Comparison of ENCODE assay signal across 9 cellular contexts in genomic region chr1:183618202-183618601, GRCh38. TPM values are rescaled to one million over a fixed set of nuclear protein-coding genes. Genes with fewer than 3 reads are reported as not detected.
"Had no signal": no experiment of that assay in that cellular context is flagged by ENCODE, and none has a peak within 500 bp of the region (broad histone marks: within the 10 kb centered on the region; RNA-seq: fewer than 3 reads in every experiment).

No MANE protein-coding gene starts in this region.

RNA-seq across cellular contexts. Expression of gene NCF2, which starts 27.9 kb away (rescaled TPM):
- total RNA-seq: RPMI7951 had no signal

RNA-seq across cellular contexts. Expression of gene APOBEC4, which starts 34.9 kb away (rescaled TPM):
- total RNA-seq: OCI-LY7, Right ventricle myocardium inferior, Right ventricle myocardium superior, RPMI7951, SJCRH30, SJSA1, SK-MEL-5, T-cell had no signal
- polyA plus RNA-seq: SK-N-SH had no signal
